ENCODE assay signal across 26 cellular contexts in the genomic region with DNA sequence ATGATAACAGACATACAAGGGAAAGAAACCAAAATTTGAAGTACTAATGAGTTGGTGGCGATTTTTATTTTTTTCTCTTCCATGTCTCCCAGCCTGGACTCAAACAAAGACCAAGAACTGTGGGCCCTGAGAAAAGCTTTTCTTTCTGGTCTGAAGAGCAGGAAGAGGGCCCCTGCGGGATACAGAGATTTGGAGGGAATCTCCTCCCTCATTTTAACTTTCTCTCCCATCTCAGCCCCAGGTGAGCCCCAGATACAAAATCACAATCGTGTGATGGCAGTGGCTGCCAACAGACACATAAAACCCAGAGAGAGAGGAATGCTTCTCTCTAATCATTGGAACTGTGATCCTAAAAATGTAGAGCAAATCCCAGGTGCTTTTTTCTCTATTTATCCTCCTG. TPM values are rescaled to one million over a fixed set of nuclear protein-coding genes. Genes with fewer than 3 reads are reported as not detected.
DNase-seq lines count a peak whose midpoint lies in the region; ATAC-seq, FAIRE-seq and TF ChIP-seq lines count a peak whose summit lies in the region.
"Had no signal": no experiment of that assay in that cellular context is flagged by ENCODE, and none has a peak within 500 bp of the region (broad histone marks: within the 10 kb centered on the region; RNA-seq: fewer than 3 reads in every experiment).

No MANE protein-coding gene starts in this region.

- no peak overlapping the region; the same call in 1 of the 2 replicates for H3K18ac ChIP-seq in H1 (ENCODE audit: extremely low read depth, low read length)

- TF ChIP-seq RAD21 in H1 (IDR thresholded peaks at IDR 0.05 in 1 of 2, conservative IDR thresholded peaks at IDR 0.05 in 1 of 2; ENCODE audit: low read depth in 2 of 2, low read length in 2 of 2), result no peak

- no peak overlapping the region for H3K14ac ChIP-seq in H1 (ENCODE audit: insufficient read length)

- CTCF ChIA-PET in H1 (lab: Charles Lee; ENCODE audit: partially characterized antibody), result interaction anchor here (0.6 kb wide), 1 partner anchor 1326 kb away, joined by 3 read pairs; no protein-coding TSS in a partner anchor
- CTCF ChIA-PET in A673 (lab: Charles Lee), result no interaction called here

- H2BK120ac ChIP-seq in H1 (replicated peaks; ENCODE audit: low read depth, low read length), result no peak overlapping the region

- H4K8ac ChIP-seq in H1 (ENCODE audit: extremely low read depth, insufficient read depth, low read length), result no peak overlapping the region

- no peak for FAIRE-seq in H1 (lab: Jason Lieb, UNC)
- FAIRE-seq: A204.1, D721Med, GM12878, GM19239 had no signal

- no peaks in the 10 kb centered on the region for H3K27me3 ChIP-seq in GM23338 (ENCODE audit: insufficient read depth)
- H3K27me3 ChIP-seq in HUES48 (ENCODE audit: control insufficient read depth, insufficient read depth, low read length), result no peaks in the 10 kb centered on the region
- no peaks in the 10 kb centered on the region for H3K27me3 ChIP-seq in H1 (replicated peaks in 1 of 4; ENCODE audit: control insufficient read depth in 3 of 4, extremely low read depth in 1 of 4, insufficient read depth in 3 of 4, low read length in 3 of 4)
- no peaks in the 10 kb centered on the region for H3K27me3 ChIP-seq in neural progenitor cell
- no peaks in the 10 kb centered on the region for H3K27me3 ChIP-seq in body of pancreas
- peaks cover 36% of the 10 kb centered on the region for H3K27me3 ChIP-seq in A673 (replicated peaks; ENCODE audit: insufficient read depth, low read depth, low read length, poor library complexity)
- H3K27me3 ChIP-seq: BE2C; BLaER1 treated with 17β-estradiol and CSF1 and Interleukin-3, amounts not matched to agents 10 nM and 100 nM had no signal

- H3K9ac ChIP-seq in HUES48 (ENCODE audit: low read depth, low read length), result no peak overlapping the region
- H3K9ac ChIP-seq in H1 (replicated peaks in 1 of 4; ENCODE audit: extremely low read depth in 1 of 4, low read depth in 3 of 4, low read length in 3 of 4), result peak overlapping the region in 1 of 4 experiments; percentile 34; a peak in 1 of 7 replicates
- H3K9ac ChIP-seq in neural progenitor cell, result no peak overlapping the region
- H3K9ac ChIP-seq: BLaER1 treated with 17β-estradiol and CSF1 and Interleukin-3, amounts not matched to agents 10 nM and 100 nM had no signal

- TF ChIP-seq CTCF in GM23338 (conservative IDR thresholded peaks at IDR 0.05; ENCODE audit: low read depth in 2 of 2) (no peak), H1 (IDR thresholded peaks at IDR 0.05; ENCODE audit: control extremely low read depth in 1 of 3, insufficient read depth in 1 of 3, low read depth in 1 of 3, low read length in 3 of 3) (no peak), neural progenitor cell (IDR thresholded peaks at IDR 0.05) (no peak), body of pancreas (IDR thresholded peaks at IDR 0.05) (no peak), A673 (conservative IDR thresholded peaks at IDR 0.05; ENCODE audit: low read depth, low read length) (no peak)

- H2BK5ac ChIP-seq in H1 (ENCODE audit: low read depth, low read length), result no peak overlapping the region

- peaks cover 21% of the 10 kb centered on the region for H3K4me1 Mint-ChIP-seq in GM23338
- no peaks in the 10 kb centered on the region for H3K4me1 Mint-ChIP-seq in neural progenitor cell
- H3K4me1 Mint-ChIP-seq: CD8-positive, alpha-beta memory T cell had no signal

- no peak overlapping the region for H3K4ac ChIP-seq in H1 (replicated peaks; ENCODE audit: insufficient read length, low read depth, low read length)

- ATAC-seq in GM23338 (peak; percentile 75), body of pancreas (no peak)
- ATAC-seq: GM12878 had no signal

- TF ChIP-seq EP300 in H1 (IDR thresholded peaks at IDR 0.05; ENCODE audit: borderline replicate concordance in 1 of 2, low read depth in 2 of 2, low read length in 2 of 2), result no peak

- H3K4me3 Mint-ChIP-seq in GM23338 (no peak overlapping the region), neural progenitor cell (no peak overlapping the region)
- H3K4me3 Mint-ChIP-seq: CD14-positive monocyte; CD4-positive, alpha-beta T cell; CD8-positive, alpha-beta memory T cell had no signal

- no peaks in the 10 kb centered on the region for H3K36me3 Mint-ChIP-seq in GM23338 (ENCODE audit: low read depth)
- no peaks in the 10 kb centered on the region for H3K36me3 Mint-ChIP-seq in neural progenitor cell
- H3K36me3 Mint-ChIP-seq: CD14-positive monocyte had no signal

- TF ChIP-seq POLR2A in H1 (IDR thresholded peaks at IDR 0.05; ENCODE audit: control extremely low read depth in 1 of 2, low read depth in 2 of 2, low read length in 2 of 2) (no peak), body of pancreas (IDR thresholded peaks at IDR 0.05) (no peak)

- intact Hi-C loops in body of pancreas (cut with DNase I), result no loop called here
- intact Hi-C loops in A673 (cut with micrococcal nuclease; ENCODE audit: unreplicated experiment), result no loop called here

- no TSS peak for BruUV-seq in A673 (replicated peaks; lab: Mats Ljungman, UMichigan)

- H3K4me1 ChIP-seq in GM23338 (ENCODE audit: insufficient read depth), result peaks cover 17% of the 10 kb centered on the region
- H3K4me1 ChIP-seq in HUES48 (ENCODE audit: control insufficient read depth, insufficient read depth, low read length), result peaks cover 15% of the 10 kb centered on the region
- peaks cover 0 to 6% (median 2%) of the 10 kb centered on the region in 4 experiments; a peak in 3 of 7 replicates for H3K4me1 ChIP-seq in H1 (replicated peaks in 1 of 4; ENCODE audit: control insufficient read depth in 3 of 4, insufficient read depth in 4 of 4, low read length in 3 of 4)
- peaks cover 14% of the 10 kb centered on the region for H3K4me1 ChIP-seq in neural progenitor cell
- peaks cover 6% of the 10 kb centered on the region for H3K4me1 ChIP-seq in body of pancreas
- no peaks in the 10 kb centered on the region for H3K4me1 ChIP-seq in A673 (ENCODE audit: insufficient read depth, low read length, poor library complexity, severe bottlenecking)
- H3K4me1 ChIP-seq: HAP-1 had no signal

- H3F3A ChIP-seq in GM23338 (replicated peaks; ENCODE audit: low read depth) (no peaks in the 10 kb centered on the region), neural progenitor cell (ENCODE audit: low read depth) (peaks cover 3% of the 10 kb centered on the region)

- H3K4me3 ChIP-seq in GM23338 (no peak overlapping the region), HUES48 (ENCODE audit: low read depth, low read length) (no peak overlapping the region), H1 (ENCODE audit: extremely low read depth in 1 of 4, insufficient read depth in 2 of 4, low read depth in 3 of 4, low read length in 4 of 4) (no peak overlapping the region), neural progenitor cell (no peak overlapping the region), body of pancreas (no peak overlapping the region), A673 (ENCODE audit: low read depth, low read length, poor library complexity, severe bottlenecking) (no peak overlapping the region)
- H3K4me3 ChIP-seq: BLaER1 treated with 17β-estradiol and CSF1 and Interleukin-3, amounts not matched to agents 10 nM and 100 nM; GM12878; HAP-1 had no signal

- DNase-seq in GM23338 (ENCODE audit: low spot score) (no peak), H1 (ENCODE audit: low read depth in 1 of 2, low spot score in 2 of 2) (no peak), neural progenitor cell (ENCODE audit: low spot score) (peak; percentile 27), body of pancreas (no peak), A673 (ENCODE audit: low spot score) (no peak), UCSD-AML1 (lab: John Stamatoyannopoulos, UW; ENCODE audit: unreplicated experiment) (no peak)
- no peak for DNase-seq in activated CD4-positive, alpha-beta T cell treated with anti-CD3 and anti-CD28 coated beads, Interleukin-2, amount 50 U/mL, for 48 hours
- DNase-seq: ACHN; AML-193; BE2C; CD4-positive, alpha-beta T cell; CD8-positive, alpha-beta memory T cell; DMS 273 treated with DMSO at 0.1 percent for 48 hours; DMS79; EL; GDM1; GOT3 had no signal

- no peak overlapping the region for H2AK5ac ChIP-seq in H1 (ENCODE audit: low read depth, low read length)

- no peaks in the 10 kb centered on the region for H3K9me3 Mint-ChIP-seq in GM23338
- H3K9me3 Mint-ChIP-seq in neural progenitor cell, result no peaks in the 10 kb centered on the region
- H3K9me3 Mint-ChIP-seq: CD4-positive, alpha-beta T cell had no signal

- no peak overlapping the region for H2BK12ac ChIP-seq in H1 (ENCODE audit: low read depth, low read length)

- POLR2A ChIA-PET in H1 (lab: Charles Lee; ENCODE audit: partially characterized antibody) (no interaction called here), A673 (lab: Charles Lee; ENCODE audit: low non-redundant PET) (no interaction called here)

- no peak overlapping the region for H2BK15ac ChIP-seq in H1 (ENCODE audit: low read length)

- H4K20me1 ChIP-seq in GM23338 (replicated peaks; ENCODE audit: insufficient read depth), result no peaks in the 10 kb centered on the region
- no peaks in the 10 kb centered on the region for H4K20me1 ChIP-seq in H1 (replicated peaks in 1 of 2; ENCODE audit: control insufficient read depth in 1 of 2, insufficient read depth in 2 of 2, low read length in 2 of 2)
- no peaks in the 10 kb centered on the region for H4K20me1 ChIP-seq in neural progenitor cell (ENCODE audit: low read depth)
- H4K20me1 ChIP-seq: BLaER1 treated with 17β-estradiol and CSF1 and Interleukin-3, amounts not matched to agents 10 nM and 100 nM had no signal

- H3K23ac ChIP-seq in H1 (ENCODE audit: insufficient read length), result no peak overlapping the region

- H3K36me3 ChIP-seq in GM23338 (ENCODE audit: insufficient read depth) (no peaks in the 10 kb centered on the region), HUES48 (ENCODE audit: control insufficient read depth, insufficient read depth, low read length) (no peaks in the 10 kb centered on the region), H1 (ENCODE audit: control insufficient read depth in 2 of 4, insufficient read depth in 4 of 4, low read length in 3 of 4) (no peaks in the 10 kb centered on the region), neural progenitor cell (no peaks in the 10 kb centered on the region), body of pancreas (replicated peaks in 1 of 2; ENCODE audit: insufficient read depth in 1 of 2, low read depth in 2 of 2) (no peaks in the 10 kb centered on the region), A673 (ENCODE audit: insufficient read depth, low read length, poor library complexity, severe bottlenecking) (no peaks in the 10 kb centered on the region)
- H3K36me3 ChIP-seq: BE2C; BLaER1 treated with 17β-estradiol and CSF1 and Interleukin-3, amounts not matched to agents 10 nM and 100 nM; HAP-1 had no signal

- H3K4me2 ChIP-seq in GM23338, result no peak overlapping the region
- no peak overlapping the region for H3K4me2 ChIP-seq in H1 (ENCODE audit: insufficient read depth in 1 of 2, low read depth in 2 of 2, low read length in 2 of 2)
- H3K4me2 ChIP-seq in neural progenitor cell, result peak overlapping the region; percentile 36
- H3K4me2 ChIP-seq: BLaER1 treated with 17β-estradiol and CSF1 and Interleukin-3, amounts not matched to agents 10 nM and 100 nM had no signal

- WGBS in H1 (ENCODE audit: extremely low coverage in 1 of 2, insufficient coverage in 1 of 2, insufficient read length in 1 of 2, insufficient replicate concordance in 2 of 2, low coverage in 1 of 2, low lambda C conversion rate in 2 of 2, missing lambda C conversion rate in 1 of 2), 2 experiments, result 59% methylated on average over 3 of the region's 3 CpGs; no CpG with 5 or more reads in 1 of the 2 experiments
- 84% methylated on average over 3 of the region's 3 CpGs for WGBS in body of pancreas, 2 donors

- no peaks in the 10 kb centered on the region for H3K79me2 ChIP-seq in GM23338 (replicated peaks; ENCODE audit: insufficient read depth)
- H3K79me2 ChIP-seq in H1 (ENCODE audit: control insufficient read depth in 1 of 2, insufficient read depth in 2 of 2, low read length in 2 of 2), result no peaks in the 10 kb centered on the region
- H3K79me2 ChIP-seq in neural progenitor cell (ENCODE audit: low read depth), result no peaks in the 10 kb centered on the region

- H2BK20ac ChIP-seq in H1 (ENCODE audit: low read length), result no peak overlapping the region

- H3K27ac Mint-ChIP-seq in GM23338 (peak overlapping the region; percentile 88), neural progenitor cell (no peak overlapping the region)
- H3K27ac Mint-ChIP-seq: CD14-positive monocyte; CD4-positive, alpha-beta T cell had no signal

- H3K27ac ChIP-seq in GM23338 (ENCODE audit: low read depth) (peak overlapping the region; percentile 20), HUES48 (ENCODE audit: low read depth, low read length) (peak overlapping the region; percentile 33), H1 (ENCODE audit: low read depth, low read length) (no peak overlapping the region), neural progenitor cell (no peak overlapping the region), body of pancreas (no peak overlapping the region), A673 (ENCODE audit: low read depth, low read length, poor library complexity, severe bottlenecking) (no peak overlapping the region)
- H3K27ac ChIP-seq: 22Rv1; BLaER1 treated with 17β-estradiol and CSF1 and Interleukin-3, amounts not matched to agents 10 nM and 100 nM had no signal

- H3K79me1 ChIP-seq in H1 (ENCODE audit: low read depth, low read length), result no peaks in the 10 kb centered on the region

- H2AFZ ChIP-seq in GM23338, result peak overlapping the region; percentile 40
- H2AFZ ChIP-seq in H1 (ENCODE audit: low read length), result peak overlapping the region; percentile 96; the same call in 1 of the 2 replicates
- H2AFZ ChIP-seq in neural progenitor cell (replicated peaks), result peak overlapping the region; percentile 21

- peaks cover 5% of the 10 kb centered on the region for H3K27me3 Mint-ChIP-seq in GM23338 (ENCODE audit: insufficient read depth, low read depth, poor library complexity)
- peaks cover 2% of the 10 kb centered on the region for H3K27me3 Mint-ChIP-seq in neural progenitor cell (ENCODE audit: insufficient read depth, low read depth)

- no peak overlapping the region for H4K91ac ChIP-seq in H1 (replicated peaks; ENCODE audit: insufficient read length, low read length)

- no peaks in the 10 kb centered on the region for H3K9me3 ChIP-seq in HUES48 (ENCODE audit: control insufficient read depth, insufficient read depth, low read length)
- H3K9me3 ChIP-seq in H1 (ENCODE audit: insufficient read depth in 2 of 2, low read depth in 1 of 2, low read length in 1 of 2), result no peaks in the 10 kb centered on the region
- H3K9me3 ChIP-seq in neural progenitor cell (ENCODE audit: low read depth), result no peaks in the 10 kb centered on the region
- H3K9me3 ChIP-seq in body of pancreas, result no peaks in the 10 kb centered on the region
- H3K9me3 ChIP-seq in A673 (ENCODE audit: low read depth, low read length, poor library complexity, severe bottlenecking), result no peaks in the 10 kb centered on the region
- H3K9me3 ChIP-seq: BE2C; BLaER1 treated with 17β-estradiol and CSF1 and Interleukin-3, amounts not matched to agents 10 nM and 100 nM; HAP-1 had no signal

- H3K9me2 ChIP-seq in GM23338 (ENCODE audit: insufficient read depth), result no peaks in the 10 kb centered on the region

- H3K23me2 ChIP-seq in H1 (ENCODE audit: low read depth, low read length), result no peaks in the 10 kb centered on the region

- no peak overlapping the region for H3K56ac ChIP-seq in H1 (replicated peaks; ENCODE audit: insufficient read length, low read depth, low read length)

- no peak overlapping the region for H4K5ac ChIP-seq in H1 (ENCODE audit: insufficient read length, low read depth, low read length)

RNA-seq across cellular contexts. Expression of a gene that starts 19.5 kb away (rescaled TPM):
- total RNA-seq in GM23338 (2014; rRNA removed; shearing (Covaris generic)), result 0.94 and 2.7 TPM in 2 replicates
- 0.82 and 1.2 TPM in 2 replicates for polyA plus RNA-seq in GM23338 (2016; fragmentation: Nextera tagmentation; extraction: Ambion mirVana)
- 1.5 and 2.1 TPM in 2 replicates for total RNA-seq in H1 (2021; fragmentation: NEBNext Ultra II Directional; extraction: Animal tissue kit (Norgen Biotek cat#: 25700))
- 0.54 and 0.67 TPM in 2 replicates for polyA plus RNA-seq in H1 (2011; rRNA removed)
- polyA plus RNA-seq in H1 (2011; cell fraction: cytosol; rRNA removed), result 0.58 TPM
- polyA plus RNA-seq in H1 (2011; cell fraction: nucleus; rRNA removed), result 1.6 TPM
- 0.46 to 0.81 TPM (median 0.50 TPM) in 4 replicates for polyA plus RNA-seq in H1 (2012, experiment 1 of 2)
- 0.21 TPM for polyA plus RNA-seq in H1 (2012, experiment 2 of 2)
- polyA plus RNA-seq in H1 (2013, experiment 1 of 2), result 0.55 TPM
- polyA plus RNA-seq in H1 (2013, experiment 2 of 2), result 0.37 TPM
- 1.2 and 3.2 TPM in 2 replicates for polyA minus RNA-seq in H1 (2011; rRNA and poly(A)+ RNA removed)
- polyA minus RNA-seq in H1 (2011; cell fraction: cytosol; rRNA and poly(A)+ RNA removed), result 4.9 TPM
- polyA minus RNA-seq in H1 (2011; cell fraction: nucleus; rRNA and poly(A)+ RNA removed), result 9.7 TPM
- total RNA-seq in neural progenitor cell (ENCODE audit: low replicate concordance), result 2.9 and 4.1 TPM in 2 replicates
- total RNA-seq in body of pancreas, result 10 to 100 TPM in 1 of 2 donors, 1 to 10 TPM in 1; 7.3 to 20.8 TPM
- total RNA-seq in A673 (2021), result 1.7 and 2.4 TPM in 2 replicates

RNA-seq across cellular contexts. Expression of a gene that starts 20.9 kb away (rescaled TPM):
- 44.3 and 46.3 TPM in 2 replicates for total RNA-seq in GM23338 (2014; rRNA removed; shearing (Covaris generic))
- polyA plus RNA-seq in GM23338 (2016; fragmentation: Nextera tagmentation; extraction: Ambion mirVana) (27.4 and 29.3 TPM in 2 replicates), H1 (2011; rRNA removed) (2.5 and 4.6 TPM in 2 replicates)
- total RNA-seq in H1 (2021; fragmentation: NEBNext Ultra II Directional; extraction: Animal tissue kit (Norgen Biotek cat#: 25700)), result 20.0 and 20.4 TPM in 2 replicates
- 6.7 TPM for polyA plus RNA-seq in H1 (2011; cell fraction: cytosol; rRNA removed)
- 2.6 TPM for polyA plus RNA-seq in H1 (2011; cell fraction: nucleus; rRNA removed)
- polyA plus RNA-seq in H1 (2012, experiment 1 of 2), result 11.2 to 17.7 TPM (median 12.4 TPM) in 4 replicates
- polyA plus RNA-seq in H1 (2012, experiment 2 of 2), result 1.1 TPM
- 13.0 TPM for polyA plus RNA-seq in H1 (2013, experiment 1 of 2)
- 13.8 TPM for polyA plus RNA-seq in H1 (2013, experiment 2 of 2)
- polyA minus RNA-seq in H1 (2011; rRNA and poly(A)+ RNA removed), result 23.5 and 33.4 TPM in 2 replicates
- polyA minus RNA-seq in H1 (2011; cell fraction: cytosol; rRNA and poly(A)+ RNA removed), result 10.4 TPM
- polyA minus RNA-seq in H1 (2011; cell fraction: nucleus; rRNA and poly(A)+ RNA removed), result 52.1 TPM
- total RNA-seq in neural progenitor cell (ENCODE audit: low replicate concordance) (29.9 and 37.2 TPM in 2 replicates), body of pancreas (10 to 100 TPM; 14.8 to 21.4 TPM), A673 (2021) (16.7 and 21.9 TPM in 2 replicates)

Comparison
In these comparisons a context has a peak if more than half of its experiments do, and no peak if none do; other contexts are left out.
1. H2AFZ ChIP-seq: peak in every context shown above with its lines; median percentile 96 in H1; 40 in GM23338; 21 in neural progenitor cell.
2. H3K27ac ChIP-seq: peak in GM23338 (single experiment) and HUES48 (single experiment); none in H1 (single experiment), neural progenitor cell (single experiment), body of pancreas (0 of 4) and A673 (single experiment).